ENCODE assay signal across 8 cellular contexts in genomic region chr1:68231627-68232303, GRCh38. TPM values are rescaled to one million over a fixed set of nuclear protein-coding genes. Genes with fewer than 3 reads are reported as not detected.
A peak's percentile ranks its signal among the peaks of the same experiment; 100 is the strongest.
DNase-seq lines count a peak whose midpoint lies in the region; ATAC-seq and FAIRE-seq lines count a peak whose summit lies in the region.

No MANE protein-coding gene starts in this region.

- peak overlapping the region; percentile 29 for H3K4me3 Mint-ChIP-seq in activated naive CD8-positive, alpha-beta T cell treated with anti-CD3 and anti-CD28 coated beads, Interleukin-2, amount 50 U/mL, for 24 hours

- no peak overlapping the region for H3K27ac Mint-ChIP-seq in activated naive CD8-positive, alpha-beta T cell treated with anti-CD3 and anti-CD28 coated beads, Interleukin-2, amount 50 U/mL, for 24 hours

- DNase-seq in AG20443 (ENCODE audit: low spot score) (peak; percentile 76), HTR-8/SVneo (ENCODE audit: insufficient read length, low spot score) (peak; percentile 58), left cardiac atrium (peak; percentile 65), posterior cingulate gyrus (peak in 7 of 10 donors; percentile 10 to 86 (median 39)), mesenteric fat pad (ENCODE audit: low spot score) (no peak)
- peak; percentile 1 for DNase-seq in activated naive CD8-positive, alpha-beta T cell treated with anti-CD3 and anti-CD28 coated beads, Interleukin-2, amount 50 U/mL, for 24 hours

- peaks cover 12% of the 10 kb centered on the region for H3K4me1 Mint-ChIP-seq in activated naive CD8-positive, alpha-beta T cell treated with anti-CD3 and anti-CD28 coated beads, Interleukin-2, amount 50 U/mL, for 24 hours

- ATAC-seq in activated naive CD8-positive, alpha-beta T cell treated with anti-CD3 and anti-CD28 coated beads, Interleukin-2, amount 50 U/mL, for 24 hours = no peak
- ATAC-seq in left cardiac atrium (peak; percentile 65 to 74), HG02885 (IDR thresholded peaks at IDR 0.05; ENCODE audit: poor library complexity, unreplicated experiment) (no peak)
- ATAC-seq in activated CD4-positive, CD25-positive, alpha-beta regulatory T cell treated with anti-CD3 and anti-CD28 coated beads, Interleukin-2, amount 50 U/mL, for 24 hours = no peak

- H3K36me3 Mint-ChIP-seq in activated naive CD8-positive, alpha-beta T cell treated with anti-CD3 and anti-CD28 coated beads, Interleukin-2, amount 50 U/mL, for 24 hours (ENCODE audit: low read depth) = no peaks in the 10 kb centered on the region

- FAIRE-seq in HTR-8/SVneo (lab: Jason Lieb, UNC) = no peak

- peaks cover 66% of the 10 kb centered on the region for H3K27me3 Mint-ChIP-seq in activated naive CD8-positive, alpha-beta T cell treated with anti-CD3 and anti-CD28 coated beads, Interleukin-2, amount 50 U/mL, for 24 hours

- intact Hi-C loops in left cardiac atrium (cut with DNase I) (loop anchor here in 1 of 2 donors (5.0 kb wide), 4 partner anchors 59 to 109 kb away; no protein-coding TSS in a partner anchor), posterior cingulate gyrus (cut with DNase I) (loop anchor here (5.0 kb wide), 1 partner anchor 109 kb away; no protein-coding TSS in a partner anchor)

- no peaks in the 10 kb centered on the region for H3K9me3 Mint-ChIP-seq in activated naive CD8-positive, alpha-beta T cell treated with anti-CD3 and anti-CD28 coated beads, Interleukin-2, amount 50 U/mL, for 24 hours

RNA-seq across cellular contexts. Expression of gene WLS, which starts 0.6 kb away (rescaled TPM):
- total RNA-seq in left cardiac atrium (10 to 100 TPM; 92.2 to 92.8 TPM), mesenteric fat pad (43.0 TPM)

Comparison
In these comparisons a context has a peak if more than half of its experiments do, and no peak if none do; other contexts are left out.
1. ATAC-seq: peak in left cardiac atrium (2 of 2); none in activated naive CD8-positive, alpha-beta T cell treated with anti-CD3 and anti-CD28 coated beads, Interleukin-2, amount 50 U/mL, for 24 hours (single experiment), HG02885 (single experiment) and activated CD4-positive, CD25-positive, alpha-beta regulatory T cell treated with anti-CD3 and anti-CD28 coated beads, Interleukin-2, amount 50 U/mL, for 24 hours (0 of 2).